1 cellular context compared by ENCODE assay signal in the genomic region with DNA sequence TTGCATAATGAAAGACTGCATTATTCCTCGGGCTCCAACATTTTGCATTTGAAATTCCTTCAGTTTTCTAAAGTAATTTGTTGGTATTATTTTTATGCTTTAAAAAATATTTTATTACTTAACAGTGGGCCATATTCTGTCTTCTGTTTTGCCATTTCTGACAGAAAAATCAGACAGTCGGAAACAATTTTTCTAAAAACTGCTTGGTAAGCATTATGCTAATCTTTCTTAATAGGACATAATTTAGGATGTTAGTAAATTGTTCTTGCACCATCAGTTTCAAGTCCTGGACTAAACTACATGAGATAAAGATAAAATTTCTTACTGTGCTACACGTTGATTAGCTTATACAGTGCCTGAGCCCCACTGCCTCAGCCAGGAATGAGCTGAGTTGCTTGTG.
TF ChIP-seq lines count a peak whose summit lies in the region.

No MANE protein-coding gene starts in this region.

TF ChIP-seq in GM12878, 131 proteins besides CTCF, POLR2A, EP300 and RAD21 (continued from another document):
- TF ChIP-seq, protein P1, sequence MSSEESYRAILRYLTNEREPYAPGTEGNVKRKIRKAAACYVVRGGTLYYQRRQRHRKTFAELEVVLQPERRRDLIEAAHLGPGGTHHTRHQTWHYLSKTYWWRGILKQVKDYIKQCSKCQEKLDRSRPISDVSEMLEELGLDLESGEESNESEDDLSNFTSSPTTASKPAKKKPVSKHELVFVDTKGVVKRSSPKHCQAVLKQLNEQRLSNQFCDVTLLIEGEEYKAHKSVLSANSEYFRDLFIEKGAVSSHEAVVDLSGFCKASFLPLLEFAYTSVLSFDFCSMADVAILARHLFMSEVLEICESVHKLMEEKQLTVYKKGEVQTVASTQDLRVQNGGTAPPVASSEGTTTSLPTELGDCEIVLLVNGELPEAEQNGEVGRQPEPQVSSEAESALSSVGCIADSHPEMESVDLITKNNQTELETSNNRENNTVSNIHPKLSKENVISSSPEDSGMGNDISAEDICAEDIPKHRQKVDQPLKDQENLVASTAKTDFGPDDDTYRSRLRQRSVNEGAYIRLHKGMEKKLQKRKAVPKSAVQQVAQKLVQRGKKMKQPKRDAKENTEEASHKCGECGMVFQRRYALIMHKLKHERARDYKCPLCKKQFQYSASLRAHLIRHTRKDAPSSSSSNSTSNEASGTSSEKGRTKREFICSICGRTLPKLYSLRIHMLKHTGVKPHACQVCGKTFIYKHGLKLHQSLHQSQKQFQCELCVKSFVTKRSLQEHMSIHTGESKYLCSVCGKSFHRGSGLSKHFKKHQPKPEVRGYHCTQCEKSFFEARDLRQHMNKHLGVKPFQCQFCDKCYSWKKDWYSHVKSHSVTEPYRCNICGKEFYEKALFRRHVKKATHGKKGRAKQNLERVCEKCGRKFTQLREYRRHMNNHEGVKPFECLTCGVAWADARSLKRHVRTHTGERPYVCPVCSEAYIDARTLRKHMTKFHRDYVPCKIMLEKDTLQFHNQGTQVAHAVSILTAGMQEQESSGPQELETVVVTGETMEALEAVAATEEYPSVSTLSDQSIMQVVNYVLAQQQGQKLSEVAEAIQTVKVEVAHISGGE (CRISPR knock-in tag; IDR thresholded peaks at IDR 0.05) = no peak
- TF ChIP-seq ZSCAN29 (IDR thresholded peaks at IDR 0.05) (no peak), TARDBP (IDR thresholded peaks at IDR 0.05; ENCODE audit: borderline replicate concordance) (no peak), LARP7 (IDR thresholded peaks at IDR 0.05) (no peak), BRCA1 (IDR thresholded peaks at IDR 0.05; ENCODE audit: low read depth, low read length) (no peak), ZNF207 (IDR thresholded peaks at IDR 0.05; ENCODE audit: borderline replicate concordance) (no peak), EED (IDR thresholded peaks at IDR 0.05; ENCODE audit: low read depth) (no peak), TCF7 (IDR thresholded peaks at IDR 0.05; ENCODE audit: borderline replicate concordance) (no peak), NFIC (IDR thresholded peaks at IDR 0.05; ENCODE audit: low read depth, low read length) (no peak)
- TF ChIP-seq, protein P2, sequence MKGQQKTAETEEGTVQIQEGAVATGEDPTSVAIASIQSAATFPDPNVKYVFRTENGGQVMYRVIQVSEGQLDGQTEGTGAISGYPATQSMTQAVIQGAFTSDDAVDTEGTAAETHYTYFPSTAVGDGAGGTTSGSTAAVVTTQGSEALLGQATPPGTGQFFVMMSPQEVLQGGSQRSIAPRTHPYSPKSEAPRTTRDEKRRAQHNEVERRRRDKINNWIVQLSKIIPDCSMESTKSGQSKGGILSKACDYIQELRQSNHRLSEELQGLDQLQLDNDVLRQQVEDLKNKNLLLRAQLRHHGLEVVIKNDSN (IDR thresholded peaks at IDR 0.05; ENCODE audit: borderline replicate concordance, extremely low read length, insufficient read depth, low read depth, low read length) = no peak
- TF ChIP-seq, protein P3, sequence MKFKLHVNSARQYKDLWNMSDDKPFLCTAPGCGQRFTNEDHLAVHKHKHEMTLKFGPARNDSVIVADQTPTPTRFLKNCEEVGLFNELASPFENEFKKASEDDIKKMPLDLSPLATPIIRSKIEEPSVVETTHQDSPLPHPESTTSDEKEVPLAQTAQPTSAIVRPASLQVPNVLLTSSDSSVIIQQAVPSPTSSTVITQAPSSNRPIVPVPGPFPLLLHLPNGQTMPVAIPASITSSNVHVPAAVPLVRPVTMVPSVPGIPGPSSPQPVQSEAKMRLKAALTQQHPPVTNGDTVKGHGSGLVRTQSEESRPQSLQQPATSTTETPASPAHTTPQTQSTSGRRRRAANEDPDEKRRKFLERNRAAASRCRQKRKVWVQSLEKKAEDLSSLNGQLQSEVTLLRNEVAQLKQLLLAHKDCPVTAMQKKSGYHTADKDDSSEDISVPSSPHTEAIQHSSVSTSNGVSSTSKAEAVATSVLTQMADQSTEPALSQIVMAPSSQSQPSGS (IDR thresholded peaks at IDR 0.05; ENCODE audit: low read length) = no peak
